8 cellular contexts compared by ENCODE assay signal in the genomic region with DNA sequence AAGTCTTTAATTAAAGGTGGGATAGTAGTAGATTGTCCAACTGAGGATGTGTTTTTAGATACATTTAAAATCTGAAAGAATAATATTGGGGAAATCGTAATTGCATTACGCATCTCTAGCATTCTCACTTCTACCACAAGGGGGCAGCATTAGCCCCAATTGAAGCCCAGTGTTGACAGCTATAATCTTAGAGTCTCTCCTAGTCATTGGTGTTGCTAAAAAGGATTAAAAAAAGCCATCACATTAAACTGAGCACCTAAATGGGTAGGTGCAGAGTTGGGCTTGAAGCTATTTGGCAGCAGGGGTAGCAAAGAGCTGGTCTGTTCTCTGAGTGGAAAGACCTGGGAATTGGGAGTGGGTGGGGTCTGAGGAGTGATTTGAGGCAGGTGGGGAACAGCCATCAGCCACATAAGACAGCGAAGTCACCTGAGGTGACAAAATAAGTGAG.
DNase-seq lines count a peak whose midpoint lies in the region; ATAC-seq and TF ChIP-seq lines count a peak whose summit lies in the region.

No MANE protein-coding gene starts in this region.

- H3K4me3 ChIP-seq in fibroblast of lung (replicated peaks in 1 of 4; ENCODE audit: control extremely low read depth in 1 of 4, insufficient read depth in 1 of 4, low read depth in 3 of 4, low read length in 4 of 4) (no peak overlapping the region), neuronal stem cell (ENCODE audit: low read length in 2 of 2) (no peak overlapping the region), vagina (no peak overlapping the region)

- no peak overlapping the region for H3K27ac ChIP-seq in fibroblast of lung (ENCODE audit: insufficient read depth, low read length)
- H3K27ac ChIP-seq in neuronal stem cell (replicated peaks; ENCODE audit: low read length), result no peak overlapping the region
- H3K27ac ChIP-seq in vagina, result no peak overlapping the region

- no peak overlapping the region for H3K4ac ChIP-seq in neuronal stem cell (ENCODE audit: low read length)

- H4K20me1 ChIP-seq in fibroblast of lung (ENCODE audit: control insufficient read depth, extremely low read depth, insufficient read depth, low read length), result no peaks in the 10 kb centered on the region

- no peak overlapping the region for H2BK120ac ChIP-seq in neuronal stem cell (ENCODE audit: low read depth, low read length)

- no peaks in the 10 kb centered on the region for H3K4me1 ChIP-seq in fibroblast of lung (ENCODE audit: control insufficient read depth, extremely low read depth, insufficient read depth, low read length)
- no peaks in the 10 kb centered on the region for H3K4me1 ChIP-seq in neuronal stem cell (ENCODE audit: control insufficient read depth in 2 of 2, insufficient read depth in 1 of 2, low read depth in 1 of 2, low read length in 2 of 2)
- no peaks in the 10 kb centered on the region for H3K4me1 ChIP-seq in vagina

- no peak overlapping the region for H2BK5ac ChIP-seq in neuronal stem cell (ENCODE audit: low read length)

- no peak overlapping the region for H2AFZ ChIP-seq in fibroblast of lung (ENCODE audit: low read length)
- no peak overlapping the region for H2AFZ ChIP-seq in neuronal stem cell (ENCODE audit: low read length)

- ATAC-seq in GM18508 (IDR thresholded peaks at IDR 0.05; ENCODE audit: insufficient read depth, unreplicated experiment), result peak; percentile 64
- ATAC-seq in HG03045 (IDR thresholded peaks at IDR 0.05; ENCODE audit: unreplicated experiment), result peak; percentile 77

- H3K18ac ChIP-seq in neuronal stem cell (ENCODE audit: low read length), result no peak overlapping the region

- H2AK5ac ChIP-seq in neuronal stem cell (ENCODE audit: low read depth, low read length), result no peak overlapping the region

- TF ChIP-seq POLR2A in vagina (IDR thresholded peaks at IDR 0.05), result no peak

- H3K79me2 ChIP-seq in fibroblast of lung (ENCODE audit: control insufficient read depth, insufficient read depth, low read length), result no peaks in the 10 kb centered on the region

- H4K8ac ChIP-seq in neuronal stem cell (ENCODE audit: low read depth, low read length), result no peak overlapping the region

- no CpG with 5 or more reads among the region's 3 CpGs for WGBS in neuronal stem cell (ENCODE audit: extremely low coverage in 2 of 2, insufficient read length in 2 of 2, insufficient replicate concordance in 1 of 2), 2 donors

- H3K4me2 ChIP-seq in fibroblast of lung (ENCODE audit: extremely low read depth, insufficient read depth, low read length), result no peak overlapping the region
- H3K4me2 ChIP-seq in neuronal stem cell (ENCODE audit: insufficient read depth, low read length, poor library complexity, severe bottlenecking), result no peak overlapping the region

- no peak overlapping the region for H2BK15ac ChIP-seq in neuronal stem cell (ENCODE audit: low read length)

- H3K9ac ChIP-seq in fibroblast of lung (ENCODE audit: insufficient read depth, low read length) (no peak overlapping the region), neuronal stem cell (ENCODE audit: low read depth, low read length, poor library complexity) (no peak overlapping the region)

- no peaks in the 10 kb centered on the region for H3K36me3 ChIP-seq in fibroblast of lung (ENCODE audit: control insufficient read depth, insufficient read depth, low read length)
- no peaks in the 10 kb centered on the region for H3K36me3 ChIP-seq in neuronal stem cell (replicated peaks in 1 of 2; ENCODE audit: control insufficient read depth in 2 of 2, insufficient read depth in 2 of 2, low read length in 2 of 2)
- H3K36me3 ChIP-seq in vagina, result no peaks in the 10 kb centered on the region

- intact Hi-C loops in vagina (cut with DNase I), result loop anchor here (10.0 kb wide), 1 partner anchor 599 kb away; no protein-coding TSS in a partner anchor

- no peak overlapping the region for H3K23ac ChIP-seq in neuronal stem cell (ENCODE audit: low read depth, low read length, poor library complexity)

- peak; percentile 82 to 88 for TF ChIP-seq CTCF in fibroblast of lung (conservative IDR thresholded peaks at IDR 0.05 in 1 of 2, IDR thresholded peaks at IDR 0.05 in 1 of 2; ENCODE audit: low read depth in 1 of 2, low read length in 2 of 2)
- peak; percentile 47 to 81 (median 79) for TF ChIP-seq CTCF in vagina (IDR thresholded peaks at IDR 0.05)

- no peak overlapping the region for H4K91ac ChIP-seq in neuronal stem cell (ENCODE audit: low read depth, low read length, poor library complexity)

- no peak overlapping the region for H2BK12ac ChIP-seq in neuronal stem cell (ENCODE audit: low read length)

- peak; percentile 57 for DNase-seq in Ammon's horn (ENCODE audit: low spot score)
- DNase-seq in NCI-H526 treated with DMSO at 0.1 percent for 48 hours (lab: John Stamatoyannopoulos, UW), result peak; percentile 9
- DNase-seq in activated CD8-positive, alpha-beta memory T cell treated with anti-CD3 and anti-CD28 coated beads, Interleukin-2, amount 50 U/mL, for 1 hour (ENCODE audit: extremely low read depth), result peak; percentile 4
- peak; percentile 17 to 57 for DNase-seq in fibroblast of lung (ENCODE audit: low read depth in 2 of 2)
- peak; percentile 54 for DNase-seq in neuronal stem cell (ENCODE audit: low spot score)
- DNase-seq in vagina (ENCODE audit: extremely low spot score in 2 of 2), result no peak

- H3K27me3 ChIP-seq in fibroblast of lung (ENCODE audit: control insufficient read depth, insufficient read depth, low read length) (no peaks in the 10 kb centered on the region), neuronal stem cell (ENCODE audit: control insufficient read depth in 3 of 3, insufficient read depth in 3 of 3, low read depth in 1 of 3, low read length in 3 of 3) (no peaks in the 10 kb centered on the region), vagina (no peaks in the 10 kb centered on the region)

- H3K14ac ChIP-seq in neuronal stem cell (ENCODE audit: low read length), result no peak overlapping the region

- H3K79me1 ChIP-seq in neuronal stem cell (ENCODE audit: low read depth, low read length), result no peaks in the 10 kb centered on the region

- H3K9me3 ChIP-seq in fibroblast of lung (ENCODE audit: control insufficient read depth, insufficient read depth, low read depth, low read length) (no peaks in the 10 kb centered on the region), neuronal stem cell (replicated peaks in 1 of 2; ENCODE audit: control insufficient read depth in 2 of 2, insufficient read depth in 1 of 2, low read depth in 1 of 2, low read length in 2 of 2) (peaks cover 0 to 3% of the 10 kb centered on the region in 2 donors), vagina (no peaks in the 10 kb centered on the region)

Comparison
In these comparisons a context has a peak if more than half of its experiments do, and no peak if none do; other contexts are left out.
1. DNase-seq: peak in Ammon's horn (single experiment), NCI-H526 treated with DMSO at 0.1 percent for 48 hours (single experiment), activated CD8-positive, alpha-beta memory T cell treated with anti-CD3 and anti-CD28 coated beads, Interleukin-2, amount 50 U/mL, for 1 hour (single experiment), fibroblast of lung (2 of 2) and neuronal stem cell (single experiment); none in vagina (0 of 2).